ENCODE assay signal across 8 cellular contexts in genomic region chr2:198054299-198054698, GRCh38.
DNase-seq lines count a peak whose midpoint lies in the region; ATAC-seq and TF ChIP-seq lines count a peak whose summit lies in the region.

No MANE protein-coding gene starts in this region.

- H3K4me1 ChIP-seq in H9 (ENCODE audit: insufficient read depth, low read length) (no peaks in the 10 kb centered on the region), Peyer's patch (no peaks in the 10 kb centered on the region), left lung (no peaks in the 10 kb centered on the region)

- H3K4me3 ChIP-seq in Peyer's patch = no peak overlapping the region
- no peak overlapping the region for H3K4me3 ChIP-seq in astrocyte of the cerebellum (ENCODE audit: low read depth, low read length)
- no peak overlapping the region for H3K4me3 ChIP-seq in left lung

- no peak overlapping the region for H3K4me2 ChIP-seq in H9 (ENCODE audit: insufficient read depth, insufficient read length, low read length)

- H3K79me2 ChIP-seq in H9 (ENCODE audit: insufficient read depth, low read length) = no peaks in the 10 kb centered on the region

- no peak overlapping the region for H2AK5ac ChIP-seq in H9 (ENCODE audit: insufficient read length, low read length)

- H2BK15ac ChIP-seq in H9 (ENCODE audit: low read depth, low read length) = no peak overlapping the region

- H2BK12ac ChIP-seq in H9 (ENCODE audit: insufficient read length, low read depth, low read length) = no peak overlapping the region

- H2BK20ac ChIP-seq in H9 (ENCODE audit: low read depth, low read length, poor library complexity, severe bottlenecking) = no peak overlapping the region

- peak; percentile 70 for TF ChIP-seq CTCF in GM12873 (IDR thresholded peaks at IDR 0.05; ENCODE audit: insufficient read depth, low read depth, low read length, missing control alignments)
- peak; percentile 68 for TF ChIP-seq CTCF in H9 (conservative IDR thresholded peaks at IDR 0.05)
- peak in 4 of 6 experiments; percentile 6 to 34 (median 20) for TF ChIP-seq CTCF in Peyer's patch (IDR thresholded peaks at IDR 0.05)
- peak; percentile 65 for TF ChIP-seq CTCF in astrocyte of the cerebellum (IDR thresholded peaks at IDR 0.05; ENCODE audit: low read depth, low read length, missing control alignments)
- peak in 1 of 2 donors; percentile 21 for TF ChIP-seq CTCF in left lung (IDR thresholded peaks at IDR 0.05)

- H3K56ac ChIP-seq in H9 (ENCODE audit: insufficient read length, low read depth, low read length) = no peak overlapping the region

- H2BK5ac ChIP-seq in H9 (ENCODE audit: insufficient read length, low read length) = no peak overlapping the region

- H2BK120ac ChIP-seq in H9 (ENCODE audit: low read depth, low read length, poor library complexity, severe bottlenecking) = no peak overlapping the region

- no peak overlapping the region for H3K14ac ChIP-seq in H9 (ENCODE audit: insufficient read depth, low read length)

- H3K79me1 ChIP-seq in H9 (ENCODE audit: insufficient read depth, low read depth, low read length, poor library complexity, severe bottlenecking) = no peaks in the 10 kb centered on the region

- no peak overlapping the region for H4K91ac ChIP-seq in H9 (ENCODE audit: insufficient read length, low read depth, low read length)

- no peaks in the 10 kb centered on the region for H4K20me1 ChIP-seq in H9 (ENCODE audit: control insufficient read depth, insufficient read depth, insufficient read length)

- DNase-seq in H9 (peak; percentile 51), Peyer's patch (no peak), astrocyte of the cerebellum (ENCODE audit: low read depth) (peak; percentile 3), left lung (no peak), NCI-H1092 treated with DMSO at 0.1 percent for 48 hours (lab: John Stamatoyannopoulos, UW) (no peak), NCI-H187 (lab: John Stamatoyannopoulos, UW) (no peak)
- DNase-seq in stimulated activated naive B cell treated with anti-CD40 and anti-IgM and Interleukin-4, amounts not matched to agents 10 μg/mL and 1 μg/mL and 100 μg/mL, for 72 hours = no peak

- H3K9ac ChIP-seq in H9 (ENCODE audit: extremely low read depth, insufficient read length, low read length) = no peak overlapping the region

- no peaks in the 10 kb centered on the region for H3K9me3 Mint-ChIP-seq in H9
- peaks cover 0 to 1% of the 10 kb centered on the region in 2 donors for H3K9me3 Mint-ChIP-seq in stimulated activated naive B cell treated with anti-CD40 and anti-IgM and Interleukin-4, amounts not matched to agents 10 μg/mL and 1 μg/mL and 100 μg/mL, for 72 hours

- H3K27ac Mint-ChIP-seq in H9 = no peak overlapping the region
- H3K27ac Mint-ChIP-seq in stimulated activated naive B cell treated with anti-CD40 and anti-IgM and Interleukin-4, amounts not matched to agents 10 μg/mL and 1 μg/mL and 100 μg/mL, for 72 hours = no peak overlapping the region

- H3K4ac ChIP-seq in H9 (ENCODE audit: low read depth, low read length) = no peak overlapping the region

- ATAC-seq in left lung = peak; percentile 51
- ATAC-seq in stimulated activated naive B cell treated with anti-CD40 and anti-IgM and Interleukin-4, amounts not matched to agents 10 μg/mL and 1 μg/mL and 100 μg/mL, for 72 hours (replicated peaks) = peak; percentile 51 to 57

- no peaks in the 10 kb centered on the region for H3K9me3 ChIP-seq in H9 (ENCODE audit: control insufficient read depth, low read depth, low read length)
- H3K9me3 ChIP-seq in Peyer's patch = no peaks in the 10 kb centered on the region
- no peaks in the 10 kb centered on the region for H3K9me3 ChIP-seq in left lung

- no peak overlapping the region for H3K27ac ChIP-seq in H9 (ENCODE audit: insufficient read length, low read depth, low read length)
- H3K27ac ChIP-seq in Peyer's patch = no peak overlapping the region
- H3K27ac ChIP-seq in left lung = no peak overlapping the region

- H3K27me3 ChIP-seq in H9 (ENCODE audit: insufficient read depth, low read length) = no peaks in the 10 kb centered on the region
- H3K27me3 ChIP-seq in Peyer's patch = no peaks in the 10 kb centered on the region
- H3K27me3 ChIP-seq in left lung = no peaks in the 10 kb centered on the region

- no peaks in the 10 kb centered on the region for H3K4me1 Mint-ChIP-seq in H9
- no peaks in the 10 kb centered on the region for H3K4me1 Mint-ChIP-seq in stimulated activated naive B cell treated with anti-CD40 and anti-IgM and Interleukin-4, amounts not matched to agents 10 μg/mL and 1 μg/mL and 100 μg/mL, for 72 hours

- no peak overlapping the region for H4K5ac ChIP-seq in H9 (ENCODE audit: insufficient read length, low read depth, low read length)

- no peak overlapping the region for H3K23ac ChIP-seq in H9 (ENCODE audit: insufficient read length, low read depth, low read length)

- H3K4me3 Mint-ChIP-seq in H9 = no peak overlapping the region
- no peak overlapping the region for H3K4me3 Mint-ChIP-seq in stimulated activated naive B cell treated with anti-CD40 and anti-IgM and Interleukin-4, amounts not matched to agents 10 μg/mL and 1 μg/mL and 100 μg/mL, for 72 hours

- no peak overlapping the region for H4K8ac ChIP-seq in H9 (replicated peaks; ENCODE audit: insufficient read length, low read depth, low read length)

- WGBS in H9 (ENCODE audit: extremely low coverage, insufficient read length, low lambda C conversion rate) = no CpG with 5 or more reads among the region's 1 CpG

- intact Hi-C loops in left lung (cut with DNase I) = no loop called here

- in situ Hi-C loops in astrocyte of the cerebellum (cut with HindIII; ENCODE audit: low sequenced_read_pairs) = no loop called here

- no peaks in the 10 kb centered on the region for H3K36me3 Mint-ChIP-seq in H9 (ENCODE audit: insufficient read depth in 1 of 3, low read depth in 3 of 3)
- no peaks in the 10 kb centered on the region for H3K36me3 Mint-ChIP-seq in stimulated activated naive B cell treated with anti-CD40 and anti-IgM and Interleukin-4, amounts not matched to agents 10 μg/mL and 1 μg/mL and 100 μg/mL, for 72 hours

- no peak overlapping the region for H3T11ph ChIP-seq in H9 (ENCODE audit: low read length)

- no peak overlapping the region for H2AFZ ChIP-seq in H9 (ENCODE audit: low read length)

- H3K36me3 ChIP-seq in Peyer's patch (no peaks in the 10 kb centered on the region), left lung (no peaks in the 10 kb centered on the region)

- H3K18ac ChIP-seq in H9 (ENCODE audit: insufficient read length, low read depth, low read length) = no peak overlapping the region

- H3K23me2 ChIP-seq in H9 (ENCODE audit: insufficient read length, low read depth, low read length, poor library complexity, severe bottlenecking) = no peaks in the 10 kb centered on the region

- peaks cover 2% of the 10 kb centered on the region; the same call in 1 of the 2 replicates for H3K27me3 Mint-ChIP-seq in H9 (ENCODE audit: low read depth)
- H3K27me3 Mint-ChIP-seq in stimulated activated naive B cell treated with anti-CD40 and anti-IgM and Interleukin-4, amounts not matched to agents 10 μg/mL and 1 μg/mL and 100 μg/mL, for 72 hours = peaks cover 0 to 11% of the 10 kb centered on the region in 2 donors

- TF ChIP-seq POLR2A in Peyer's patch (IDR thresholded peaks at IDR 0.05) = no peak

Comparison
In these comparisons a context has a peak if more than half of its experiments do, and no peak if none do; other contexts are left out.
1. DNase-seq: peak in H9 (single experiment) and astrocyte of the cerebellum (single experiment); none in Peyer's patch (0 of 3), left lung (0 of 2), stimulated activated naive B cell treated with anti-CD40 and anti-IgM and Interleukin-4, amounts not matched to agents 10 μg/mL and 1 μg/mL and 100 μg/mL, for 72 hours (single experiment), NCI-H1092 treated with DMSO at 0.1 percent for 48 hours (single experiment) and NCI-H187 (0 of 2).